ENCODE assay signal across 2 cellular contexts in the genomic region with DNA sequence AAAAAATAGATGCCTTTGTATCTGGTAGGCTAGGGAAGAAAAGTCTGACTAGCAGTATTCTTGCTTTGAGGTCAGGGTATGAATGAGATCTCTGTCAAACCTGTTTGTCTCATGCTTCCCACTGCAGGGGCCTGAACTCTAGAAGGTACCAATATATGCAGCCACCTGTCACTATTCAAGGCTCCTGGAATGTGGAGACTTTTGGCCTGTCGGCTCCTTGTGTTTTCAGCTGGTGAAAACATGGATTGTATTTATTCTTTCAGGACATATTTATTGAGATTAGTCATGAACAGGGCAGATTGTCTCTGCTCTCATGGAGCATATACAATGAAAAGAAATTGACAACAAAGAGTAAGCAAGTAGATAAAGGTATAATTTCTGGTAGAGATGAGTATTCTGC.
TF ChIP-seq lines count a peak whose summit lies in the region.

No MANE protein-coding gene starts in this region.

TF ChIP-seq in SK-N-SH, 30 proteins besides CTCF, POLR2A, EP300 and RAD21 (continued from another document):
- TF ChIP-seq, protein P1, sequence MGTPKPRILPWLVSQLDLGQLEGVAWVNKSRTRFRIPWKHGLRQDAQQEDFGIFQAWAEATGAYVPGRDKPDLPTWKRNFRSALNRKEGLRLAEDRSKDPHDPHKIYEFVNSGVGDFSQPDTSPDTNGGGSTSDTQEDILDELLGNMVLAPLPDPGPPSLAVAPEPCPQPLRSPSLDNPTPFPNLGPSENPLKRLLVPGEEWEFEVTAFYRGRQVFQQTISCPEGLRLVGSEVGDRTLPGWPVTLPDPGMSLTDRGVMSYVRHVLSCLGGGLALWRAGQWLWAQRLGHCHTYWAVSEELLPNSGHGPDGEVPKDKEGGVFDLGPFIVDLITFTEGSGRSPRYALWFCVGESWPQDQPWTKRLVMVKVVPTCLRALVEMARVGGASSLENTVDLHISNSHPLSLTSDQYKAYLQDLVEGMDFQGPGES (IDR thresholded peaks at IDR 0.05; ENCODE audit: low read depth, low read length) = no peak
- TF ChIP-seq, protein P2, sequence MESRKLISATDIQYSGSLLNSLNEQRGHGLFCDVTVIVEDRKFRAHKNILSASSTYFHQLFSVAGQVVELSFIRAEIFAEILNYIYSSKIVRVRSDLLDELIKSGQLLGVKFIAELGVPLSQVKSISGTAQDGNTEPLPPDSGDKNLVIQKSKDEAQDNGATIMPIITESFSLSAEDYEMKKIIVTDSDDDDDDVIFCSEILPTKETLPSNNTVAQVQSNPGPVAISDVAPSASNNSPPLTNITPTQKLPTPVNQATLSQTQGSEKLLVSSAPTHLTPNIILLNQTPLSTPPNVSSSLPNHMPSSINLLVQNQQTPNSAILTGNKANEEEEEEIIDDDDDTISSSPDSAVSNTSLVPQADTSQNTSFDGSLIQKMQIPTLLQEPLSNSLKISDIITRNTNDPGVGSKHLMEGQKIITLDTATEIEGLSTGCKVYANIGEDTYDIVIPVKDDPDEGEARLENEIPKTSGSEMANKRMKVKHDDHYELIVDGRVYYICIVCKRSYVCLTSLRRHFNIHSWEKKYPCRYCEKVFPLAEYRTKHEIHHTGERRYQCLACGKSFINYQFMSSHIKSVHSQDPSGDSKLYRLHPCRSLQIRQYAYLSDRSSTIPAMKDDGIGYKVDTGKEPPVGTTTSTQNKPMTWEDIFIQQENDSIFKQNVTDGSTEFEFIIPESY (IDR thresholded peaks at IDR 0.05; ENCODE audit: borderline replicate concordance, low read depth) = no peak

TF ChIP-seq in K562, 482 proteins besides CTCF, POLR2A, EP300 and RAD21 (continued from another document):
- TF ChIP-seq RREB1 (CRISPR knock-in tag; IDR thresholded peaks at IDR 0.05) = no peak
- TF ChIP-seq ARID1B (IDR thresholded peaks at IDR 0.05) = no peak
- TF ChIP-seq ZNF444 (CRISPR knock-in tag; IDR thresholded peaks at IDR 0.05) = no peak
- TF ChIP-seq TCF15 (CRISPR knock-in tag; IDR thresholded peaks at IDR 0.05) = no peak
- no peak for TF ChIP-seq BHLHE40 (IDR thresholded peaks at IDR 0.05; ENCODE audit: low read length)
- TF ChIP-seq TCF7 (IDR thresholded peaks at IDR 0.05; ENCODE audit: borderline replicate concordance) = no peak
- no peak for TF ChIP-seq TRIM28 (IDR thresholded peaks at IDR 0.05)
- TF ChIP-seq PTTG1 (tag; IDR thresholded peaks at IDR 0.05; ENCODE audit: low read depth) = no peak
